30 cellular contexts compared by ENCODE assay signal in genomic region chr17:3600529-3601205, GRCh38.
"Had no signal": no experiment of that assay in that cellular context is flagged by ENCODE, and none has a peak within 500 bp of the region (broad histone marks: within the 10 kb centered on the region; RNA-seq: fewer than 3 reads in every experiment).

No MANE protein-coding gene starts in this region.

- H3K27me3 ChIP-seq: Peyer's patch had no signal

- DNase-seq: activated CD4-positive, alpha-beta memory T cell treated with anti-CD3 and anti-CD28 coated beads, Interleukin-2, amount 10 ng/mL, durations not matched to agents 7 days and 5 days; activated CD4-positive, alpha-beta T cell treated with anti-CD3 and anti-CD28 coated beads for 1 hour; activated CD4-positive, alpha-beta T cell treated with anti-CD3 and anti-CD28 coated beads for 48 hours; activated CD4-positive, CD25-positive, alpha-beta regulatory T cell; activated CD8-positive, alpha-beta memory T cell treated with anti-CD3 and anti-CD28 coated beads for 24 hours; activated CD8-positive, alpha-beta memory T cell treated with anti-CD3 and anti-CD28 coated beads, Interleukin-2, amount 10 ng/mL, durations not matched to agents 7 days and 5 days; activated CD8-positive, alpha-beta memory T cell treated with anti-CD3 and anti-CD28 coated beads, Interleukin-2, amount 50 U/mL, for 48 hours; activated effector memory CD4-positive, alpha-beta T cell treated with Interleukin-2 at 50 U/mL for 16 hours; activated naive CD4-positive, alpha-beta T cell treated with anti-CD3 and anti-CD28 coated beads, Interleukin-2, amount 10 ng/mL, durations not matched to agents 7 days and 5 days; activated naive CD8-positive, alpha-beta T cell treated with anti-CD3 and anti-CD28 coated beads, Interleukin-2, amount 50 U/mL, for 24 hours; activated T-cell treated with anti-CD3 and anti-CD28 coated beads, Interleukin-2, amount 50 U/mL, for 48 hours; anterior cingulate cortex; central memory CD4-positive, alpha-beta T cell; MM.1S; MV-4-11; NCI-H1092; NCI-H1436 treated with DMSO at 0.1 percent for 48 hours; NCI-H1694 treated with DMSO at 0.1 percent for 48 hours; NCI-H2029; NCI-H345; NCI-H524 treated with DMSO at 0.1 percent for 48 hours; PC-3; Peyer's patch; RPMI8226; T1000; WERI-Rb-1 had no signal

- H3K4me1 ChIP-seq: Peyer's patch had no signal

- H3K27ac Mint-ChIP-seq: activated CD4-positive, alpha-beta memory T cell treated with anti-CD3 and anti-CD28 coated beads, Interleukin-2, amount 10 ng/mL, durations not matched to agents 7 days and 5 days; activated CD8-positive, alpha-beta memory T cell treated with anti-CD3 and anti-CD28 coated beads, Interleukin-2, amount 10 ng/mL, durations not matched to agents 7 days and 5 days; activated naive CD4-positive, alpha-beta T cell treated with anti-CD3 and anti-CD28 coated beads, Interleukin-2, amount 10 ng/mL, durations not matched to agents 7 days and 5 days; activated naive CD8-positive, alpha-beta T cell; activated naive CD8-positive, alpha-beta T cell treated with anti-CD3 and anti-CD28 coated beads, Interleukin-2, amount 50 U/mL, for 24 hours; brain had no signal

- H3K4me1 Mint-ChIP-seq: activated CD8-positive, alpha-beta memory T cell treated with anti-CD3 and anti-CD28 coated beads, Interleukin-2, amount 10 ng/mL, durations not matched to agents 7 days and 5 days; activated naive CD4-positive, alpha-beta T cell treated with anti-CD3 and anti-CD28 coated beads, Interleukin-2, amount 10 ng/mL, durations not matched to agents 7 days and 5 days; activated naive CD8-positive, alpha-beta T cell treated with anti-CD3 and anti-CD28 coated beads, Interleukin-2, amount 50 U/mL, for 24 hours; brain had no signal

- H3K9ac ChIP-seq: KMS-11 had no signal

- H3K9me3 ChIP-seq: Peyer's patch had no signal

- H3K4me3 ChIP-seq: Peyer's patch had no signal

- FAIRE-seq: bronchial epithelial cell had no signal

- ATAC-seq: activated CD8-positive, alpha-beta memory T cell treated with anti-CD3 and anti-CD28 coated beads, Interleukin-2, amount 10 ng/mL, durations not matched to agents 7 days and 5 days; activated naive CD8-positive, alpha-beta T cell treated with anti-CD3 and anti-CD28 coated beads, Interleukin-2, amount 50 U/mL, for 24 hours; PC-3 had no signal

- H3K4me2 ChIP-seq: KMS-11 had no signal

- H3K36me3 Mint-ChIP-seq: activated CD8-positive, alpha-beta memory T cell treated with anti-CD3 and anti-CD28 coated beads, Interleukin-2, amount 10 ng/mL, durations not matched to agents 7 days and 5 days; activated naive CD4-positive, alpha-beta T cell treated with anti-CD3 and anti-CD28 coated beads, Interleukin-2, amount 10 ng/mL, durations not matched to agents 7 days and 5 days; activated naive CD8-positive, alpha-beta T cell had no signal

- H3K4me3 Mint-ChIP-seq: activated CD4-positive, alpha-beta memory T cell treated with anti-CD3 and anti-CD28 coated beads, Interleukin-2, amount 10 ng/mL, durations not matched to agents 7 days and 5 days; activated CD8-positive, alpha-beta memory T cell treated with anti-CD3 and anti-CD28 coated beads, Interleukin-2, amount 10 ng/mL, durations not matched to agents 7 days and 5 days; activated naive CD4-positive, alpha-beta T cell treated with anti-CD3 and anti-CD28 coated beads, Interleukin-2, amount 10 ng/mL, durations not matched to agents 7 days and 5 days; activated naive CD8-positive, alpha-beta T cell; activated naive CD8-positive, alpha-beta T cell treated with anti-CD3 and anti-CD28 coated beads, Interleukin-2, amount 50 U/mL, for 24 hours; brain had no signal

- H3K27ac ChIP-seq: KMS-11, Peyer's patch, WERI-Rb-1 had no signal

- H3K27me3 Mint-ChIP-seq: activated CD4-positive, alpha-beta memory T cell treated with anti-CD3 and anti-CD28 coated beads, Interleukin-2, amount 10 ng/mL, durations not matched to agents 7 days and 5 days; activated CD8-positive, alpha-beta memory T cell treated with anti-CD3 and anti-CD28 coated beads, Interleukin-2, amount 10 ng/mL, durations not matched to agents 7 days and 5 days; activated naive CD4-positive, alpha-beta T cell treated with anti-CD3 and anti-CD28 coated beads, Interleukin-2, amount 10 ng/mL, durations not matched to agents 7 days and 5 days; activated naive CD8-positive, alpha-beta T cell; activated naive CD8-positive, alpha-beta T cell treated with anti-CD3 and anti-CD28 coated beads, Interleukin-2, amount 50 U/mL, for 24 hours had no signal

- H3K9me3 Mint-ChIP-seq: activated CD4-positive, alpha-beta memory T cell treated with anti-CD3 and anti-CD28 coated beads, Interleukin-2, amount 10 ng/mL, durations not matched to agents 7 days and 5 days; activated naive CD4-positive, alpha-beta T cell treated with anti-CD3 and anti-CD28 coated beads, Interleukin-2, amount 10 ng/mL, durations not matched to agents 7 days and 5 days; activated naive CD8-positive, alpha-beta T cell treated with anti-CD3 and anti-CD28 coated beads, Interleukin-2, amount 50 U/mL, for 24 hours; brain had no signal
